Comparison of ENCODE assay signal across 16 cellular contexts in genomic region chr10:1413823-1414222, GRCh38.
"Had no signal": no experiment of that assay in that cellular context is flagged by ENCODE, and none has a peak within 500 bp of the region (broad histone marks: within the 10 kb centered on the region; RNA-seq: fewer than 3 reads in every experiment).

No MANE protein-coding gene starts in this region.

- H3K27ac ChIP-seq: colonic mucosa, neutrophil, parathyroid adenoma, sigmoid colon, thoracic aorta, tibial nerve, upper lobe of left lung had no signal

- H2AFZ ChIP-seq: parathyroid adenoma had no signal

- H3K4me3 ChIP-seq: colonic mucosa, lung, sigmoid colon, thoracic aorta, tibial nerve, upper lobe of left lung had no signal

- H3K27me3 ChIP-seq: colonic mucosa, tibial nerve, upper lobe of left lung had no signal

- DNase-seq: colonic mucosa; effector CD4-positive, alpha-beta T cell; hypothalamus; immature natural killer cell; natural killer cell; sigmoid colon; stimulated activated CD4-positive, alpha-beta T cell treated with anti-CD3 and anti-CD28 coated beads, Interleukin-2, amount 100 ng/mL, for 24 hours; stimulated activated CD4-positive, alpha-beta T cell treated with anti-CD3 and anti-CD28 coated beads, Interleukin-4, amount 100 ng/mL, for 24 hours; stimulated activated naive CD8-positive, alpha-beta T cell treated with anti-CD3 and anti-CD28 coated beads, Interleukin-15, Interleukin-2, amounts not matched to agents 100 U/mL and 50 U/mL, for 24 hours; upper lobe of left lung had no signal

- H3K36me3 ChIP-seq: colonic mucosa, neutrophil, sigmoid colon, thoracic aorta, tibial nerve, upper lobe of left lung had no signal

- H3K79me2 ChIP-seq: parathyroid adenoma had no signal

- H3K9me3 ChIP-seq: colonic mucosa, neutrophil, sigmoid colon, thoracic aorta, tibial nerve, upper lobe of left lung had no signal

- H3K4me1 ChIP-seq: colonic mucosa, parathyroid adenoma, sigmoid colon, tibial nerve, upper lobe of left lung had no signal

- ATAC-seq: natural killer cell; stimulated activated effector memory CD8-positive, alpha-beta T cell treated with anti-CD3 and anti-CD28 coated beads, Interleukin-12 subunit alpha, Interleukin-12 subunit beta, amount 100 ng/mL, for 72 hours; stimulated activated naive CD8-positive, alpha-beta T cell treated with anti-CD3 and anti-CD28 coated beads, Interleukin-15, Interleukin-2, amounts not matched to agents 100 U/mL and 50 U/mL, for 24 hours had no signal

- H3K9ac ChIP-seq: parathyroid adenoma had no signal
